ENCODE assay signal across 8 cellular contexts in genomic region chr7:66921918-66922486, GRCh38. TPM values are rescaled to one million over a fixed set of nuclear protein-coding genes. Genes with fewer than 3 reads are reported as not detected.
DNase-seq lines count a peak whose midpoint lies in the region; ATAC-seq, FAIRE-seq and TF ChIP-seq lines count a peak whose summit lies in the region.

No MANE protein-coding gene starts in this region.

- H3K27me3 ChIP-seq in HUES48 (ENCODE audit: control insufficient read depth, insufficient read depth, low read length) (no peaks in the 10 kb centered on the region), endothelial cell of umbilical vein (ENCODE audit: control insufficient read depth in 2 of 2, insufficient read depth in 2 of 2, low read length in 2 of 2) (no peaks in the 10 kb centered on the region), neutrophil (no peaks in the 10 kb centered on the region)

- dilution Hi-C loops in endothelial cell of umbilical vein (cut with MboI; ENCODE audit: extremely low pct_ligation_motif_present, low sequenced_read_pairs), result no loop called here

- FAIRE-seq in endothelial cell of umbilical vein (lab: Jason Lieb, UNC), result peak; percentile 73

- ATAC-seq in GM18498 (IDR thresholded peaks at IDR 0.05; ENCODE audit: unreplicated experiment), result peak; percentile 32
- no peak for ATAC-seq in left lobe of liver

- peak overlapping the region; percentile 76 for H3K27ac ChIP-seq in HUES48 (ENCODE audit: low read depth, low read length)
- H3K27ac ChIP-seq in endothelial cell of umbilical vein (ENCODE audit: insufficient read depth, low read depth, low read length), result peak overlapping the region; percentile 80
- H3K27ac ChIP-seq in neutrophil, result peak overlapping the region; percentile 90

- H3K4me3 ChIP-seq in HUES48 (ENCODE audit: low read depth, low read length) (peak overlapping the region; percentile 88), endothelial cell of umbilical vein (replicated peaks in 1 of 3; ENCODE audit: insufficient read depth in 1 of 3, low read depth in 1 of 3, low read length in 3 of 3) (peak overlapping the region; percentile 76 to 95 (median 86)), neutrophil (ENCODE audit: low read depth in 1 of 2, low read length in 1 of 2) (peak overlapping the region; percentile 67 to 70)

- peak overlapping the region; percentile 18 for H2AFZ ChIP-seq in endothelial cell of umbilical vein (ENCODE audit: low read depth, low read length)

- peaks cover 49% of the 10 kb centered on the region for H3K79me2 ChIP-seq in endothelial cell of umbilical vein (ENCODE audit: control insufficient read depth, insufficient read depth, low read length)

- no peak for TF ChIP-seq POLR2A in endothelial cell of umbilical vein (IDR thresholded peaks at IDR 0.05; ENCODE audit: low read depth, low read length)

- POLR2A ChIA-PET in endothelial cell of umbilical vein (lab: Charles Lee), result interaction anchor here (1.0 kb wide), 1 partner anchor 78 kb away, joined by 6 read pairs; no protein-coding TSS in a partner anchor

- BruUV-seq in endothelial cell of umbilical vein (replicated peaks; lab: Mats Ljungman, UMichigan), result TSS peak; percentile 36

- TF ChIP-seq CTCF in endothelial cell of umbilical vein (IDR thresholded peaks at IDR 0.05; ENCODE audit: extremely low read depth in 1 of 2, insufficient read depth in 1 of 2, low read depth in 1 of 2, low read length in 2 of 2) (no peak), neutrophil (IDR thresholded peaks at IDR 0.05) (no peak)

- H4K20me1 ChIP-seq in endothelial cell of umbilical vein (replicated peaks; ENCODE audit: control insufficient read depth, extremely low read depth, insufficient read depth, low read length), result no peaks in the 10 kb centered on the region

- H3K9ac ChIP-seq in HUES48 (ENCODE audit: low read depth, low read length), result peak overlapping the region; percentile 69
- peak overlapping the region; percentile 90 for H3K9ac ChIP-seq in endothelial cell of umbilical vein (replicated peaks; ENCODE audit: extremely low read depth, insufficient read depth, low read length)

- peaks cover 6% of the 10 kb centered on the region; the same call in 1 of the 2 replicates for H3K4me1 ChIP-seq in HUES48 (ENCODE audit: control insufficient read depth, insufficient read depth, low read length)
- peaks cover 5% of the 10 kb centered on the region for H3K4me1 ChIP-seq in endothelial cell of umbilical vein (ENCODE audit: control insufficient read depth, extremely low read depth, insufficient read depth, low read length)
- peaks cover 22 to 23% of the 10 kb centered on the region in 2 experiments for H3K4me1 ChIP-seq in neutrophil (ENCODE audit: control insufficient read depth in 1 of 2, insufficient read depth in 1 of 2, low read depth in 1 of 2, low read length in 1 of 2)

- no peaks in the 10 kb centered on the region for H3K9me3 ChIP-seq in HUES48 (ENCODE audit: control insufficient read depth, insufficient read depth, low read length)
- no peaks in the 10 kb centered on the region for H3K9me3 ChIP-seq in endothelial cell of umbilical vein (replicated peaks; ENCODE audit: control insufficient read depth, insufficient read depth, low read length)
- H3K9me3 ChIP-seq in neutrophil, result no peaks in the 10 kb centered on the region

- intact Hi-C loops in endothelial cell of umbilical vein (cut with micrococcal nuclease), result loop anchor here (1.0 to 10.0 kb wide), 4 partner anchors 30 to 365 kb away; partner anchors contain the start of genes SBDS and TYW1

- H3K36me3 ChIP-seq in HUES48 (ENCODE audit: control insufficient read depth, insufficient read depth, low read length) (no peaks in the 10 kb centered on the region), endothelial cell of umbilical vein (ENCODE audit: control insufficient read depth in 2 of 2, extremely low read depth in 1 of 2, insufficient read depth in 2 of 2, low read length in 2 of 2) (no peaks in the 10 kb centered on the region), neutrophil (peaks cover 5% of the 10 kb centered on the region)

- CTCF ChIA-PET in endothelial cell of umbilical vein (lab: Charles Lee), result interaction anchor here (1.0 kb wide), 1 partner anchor 28 kb away, joined by 3 read pairs; no protein-coding TSS in a partner anchor

- peak; percentile 31 for DNase-seq in ACHN
- DNase-seq in activated CD4-positive, alpha-beta T cell treated with anti-CD3 and anti-CD28 coated beads for 1 hour, result peak; percentile 10
- DNase-seq in endothelial cell of umbilical vein (ENCODE audit: low read depth, low spot score), result peak; percentile 54
- DNase-seq in left lobe of liver (ENCODE audit: low spot score), result no peak
- DNase-seq in NCI-H524 treated with DMSO at 0.1 percent for 48 hours (lab: John Stamatoyannopoulos, UW), result no peak

- no peaks in the 10 kb centered on the region for H3K9me1 ChIP-seq in endothelial cell of umbilical vein (replicated peaks; ENCODE audit: control insufficient read depth, extremely low read depth, insufficient read depth, low read length)

- peak overlapping the region; percentile 95 for H3K4me2 ChIP-seq in endothelial cell of umbilical vein (ENCODE audit: insufficient read depth, low read length)

- in situ Hi-C loops in ACHN (cut with HindIII; ENCODE audit: low pct_ligation_motif_present, low pct_unique_long_range_greater_than_20kb, low sequenced_read_pairs), result no loop called here

TF ChIP-seq in endothelial cell of umbilical vein, 7 proteins besides CTCF, POLR2A, EP300 and RAD21:
- no peak for TF ChIP-seq FOS (IDR thresholded peaks at IDR 0.05; ENCODE audit: borderline replicate concordance, insufficient read depth, low read length)
- no peak for TF ChIP-seq MAX (IDR thresholded peaks at IDR 0.05; ENCODE audit: insufficient read depth, insufficient read length)
TF ChIP-seq in endothelial cell of umbilical vein: peak in this region for 0.

RNA-seq across cellular contexts. Expression of gene TMEM248, which starts 1.0 kb away (rescaled TPM):
- 97.6 and 107 TPM in 2 replicates for total RNA-seq in endothelial cell of umbilical vein
- polyA plus RNA-seq in endothelial cell of umbilical vein, result 220 and 301 TPM in 2 replicates
- polyA plus RNA-seq in endothelial cell of umbilical vein (2011; cell fraction: cytosol; rRNA removed), result 219 and 226 TPM in 2 replicates
- 149 TPM in 2 replicates for polyA plus RNA-seq in endothelial cell of umbilical vein (2011; cell fraction: nucleus; rRNA removed)
- 59.6 and 79.1 TPM in 2 replicates for polyA plus RNA-seq in endothelial cell of umbilical vein (2012)
- polyA minus RNA-seq in endothelial cell of umbilical vein, result 300 and 326 TPM in 2 replicates
- polyA minus RNA-seq in endothelial cell of umbilical vein (2011; cell fraction: cytosol; rRNA and poly(A)+ RNA removed), result 72.5 TPM
- polyA minus RNA-seq in endothelial cell of umbilical vein (2011; cell fraction: nucleus; rRNA and poly(A)+ RNA removed), result 62.2 and 69.8 TPM in 2 replicates
- total RNA-seq in left lobe of liver, result 60.2 TPM

Comparison
In these comparisons a context has a peak if more than half of its experiments do, and no peak if none do; other contexts are left out.
1. DNase-seq: peak in ACHN (single experiment), activated CD4-positive, alpha-beta T cell treated with anti-CD3 and anti-CD28 coated beads for 1 hour (single experiment) and endothelial cell of umbilical vein (single experiment); none in left lobe of liver (single experiment) and NCI-H524 treated with DMSO at 0.1 percent for 48 hours (single experiment).
2. Peak in every context shown above with its lines, with median percentiles within 50 percentile points of each other: H3K27ac ChIP-seq and H3K4me3 ChIP-seq.